In genomic region chr7:105010538-105011523, GRCh38 we compare ENCODE assay signal across 8 cellular contexts. TPM values are rescaled to one million over a fixed set of nuclear protein-coding genes. Genes with fewer than 3 reads are reported as not detected.
DNase-seq lines count a peak whose midpoint lies in the region; FAIRE-seq and TF ChIP-seq lines count a peak whose summit lies in the region.

No MANE protein-coding gene starts in this region.

- H3K9me3 ChIP-seq in DOHH2 (ENCODE audit: control insufficient read depth, insufficient read depth, low read length), result no peaks in the 10 kb centered on the region
- no peaks in the 10 kb centered on the region for H3K9me3 ChIP-seq in OCI-LY1 (ENCODE audit: low read length)
- no peaks in the 10 kb centered on the region for H3K9me3 ChIP-seq in H1 (ENCODE audit: insufficient read depth in 2 of 2, low read depth in 1 of 2, low read length in 1 of 2)

- H4K91ac ChIP-seq in H1 (replicated peaks; ENCODE audit: insufficient read length, low read length), result no peak overlapping the region

- no peaks in the 10 kb centered on the region for H3K9me3 Mint-ChIP-seq in nephron

- H3K4me3 ChIP-seq in DOHH2 (ENCODE audit: low read length), result peak overlapping the region; percentile 84
- peak overlapping the region; percentile 94 for H3K4me3 ChIP-seq in OCI-LY1 (ENCODE audit: low read depth, low read length, poor library complexity, severe bottlenecking)
- peak overlapping the region; percentile 89 to 99 (median 97); a peak in 7 of 8 replicates for H3K4me3 ChIP-seq in H1 (ENCODE audit: extremely low read depth in 1 of 4, insufficient read depth in 2 of 4, low read depth in 3 of 4, low read length in 4 of 4)

- peak overlapping the region; percentile 77 for H3K4me2 ChIP-seq in DOHH2 (ENCODE audit: low read length)
- peak overlapping the region; percentile 86 for H3K4me2 ChIP-seq in OCI-LY1 (ENCODE audit: low read length)
- H3K4me2 ChIP-seq in H1 (ENCODE audit: insufficient read depth in 1 of 2, low read depth in 2 of 2, low read length in 2 of 2), result peak overlapping the region; percentile 49 to 68

- H3K23ac ChIP-seq in H1 (ENCODE audit: insufficient read length), result no peak overlapping the region

- H3K23me2 ChIP-seq in H1 (ENCODE audit: low read depth, low read length), result peaks cover 5% of the 10 kb centered on the region; the same call in 1 of the 2 replicates

- peaks cover 32% of the 10 kb centered on the region for H3K4me1 Mint-ChIP-seq in nephron

- no peak overlapping the region for H3K14ac ChIP-seq in H1 (ENCODE audit: insufficient read length)

- no peak for TF ChIP-seq RAD21 in H1 (IDR thresholded peaks at IDR 0.05 in 1 of 2, conservative IDR thresholded peaks at IDR 0.05 in 1 of 2; ENCODE audit: low read depth in 2 of 2, low read length in 2 of 2)

- TF ChIP-seq EP300 in H1 (IDR thresholded peaks at IDR 0.05; ENCODE audit: borderline replicate concordance in 1 of 2, low read depth in 2 of 2, low read length in 2 of 2), result no peak

- 42% methylated on average over 7 of the region's 7 CpGs; no CpG with 5 or more reads in 1 of the 2 experiments for WGBS in H1 (ENCODE audit: extremely low coverage in 1 of 2, insufficient coverage in 1 of 2, insufficient read length in 1 of 2, insufficient replicate concordance in 2 of 2, low coverage in 1 of 2, low lambda C conversion rate in 2 of 2, missing lambda C conversion rate in 1 of 2), 2 experiments

- H3K27me3 ChIP-seq in DOHH2 (ENCODE audit: control insufficient read depth, low read length) (no peaks in the 10 kb centered on the region), OCI-LY1 (ENCODE audit: insufficient read depth, low read length) (no peaks in the 10 kb centered on the region), H1 (replicated peaks in 1 of 4; ENCODE audit: control insufficient read depth in 3 of 4, extremely low read depth in 1 of 4, insufficient read depth in 3 of 4, low read length in 3 of 4) (no peaks in the 10 kb centered on the region)

- no peak overlapping the region for H2BK12ac ChIP-seq in H1 (ENCODE audit: low read depth, low read length)

- H3K36me3 Mint-ChIP-seq in nephron (ENCODE audit: low read depth), result peaks cover 18% of the 10 kb centered on the region

- H4K8ac ChIP-seq in H1 (ENCODE audit: extremely low read depth, insufficient read depth, low read length), result no peak overlapping the region

- H2BK5ac ChIP-seq in H1 (ENCODE audit: low read depth, low read length), result no peak overlapping the region

- H3K36me3 ChIP-seq in DOHH2 (ENCODE audit: control insufficient read depth, low read length), result peaks cover 89% of the 10 kb centered on the region
- peaks cover 77% of the 10 kb centered on the region for H3K36me3 ChIP-seq in OCI-LY1 (ENCODE audit: insufficient read depth, low read length)
- peaks cover 0 to 16% (median 0%) of the 10 kb centered on the region in 4 experiments; a peak in 1 of 8 replicates for H3K36me3 ChIP-seq in H1 (ENCODE audit: control insufficient read depth in 2 of 4, insufficient read depth in 4 of 4, low read length in 3 of 4)

- H3K27ac ChIP-seq in DOHH2 (ENCODE audit: low read depth, low read length) (peak overlapping the region; percentile 88), OCI-LY1 (ENCODE audit: low read depth, low read length, poor library complexity, severe bottlenecking) (peak overlapping the region; percentile 98), H1 (ENCODE audit: low read depth, low read length) (no peak overlapping the region)

- no peak overlapping the region for H3K4ac ChIP-seq in H1 (replicated peaks; ENCODE audit: insufficient read length, low read depth, low read length)

- no peak overlapping the region for H2AK5ac ChIP-seq in H1 (ENCODE audit: low read depth, low read length)

- H3K18ac ChIP-seq in H1 (ENCODE audit: extremely low read depth, low read length), result no peak overlapping the region

- H3K9me2 ChIP-seq in DOHH2 (replicated peaks; ENCODE audit: control insufficient read depth, low read length), result no peaks in the 10 kb centered on the region
- no peaks in the 10 kb centered on the region for H3K9me2 ChIP-seq in OCI-LY1 (ENCODE audit: low read depth, low read length)

- no peak for DNase-seq in H1 (ENCODE audit: low read depth in 1 of 2, low spot score in 2 of 2)
- no peak for DNase-seq in NCI-H1092 treated with DMSO at 0.1 percent for 48 hours (lab: John Stamatoyannopoulos, UW)
- no peak for DNase-seq in frontal cortex (ENCODE audit: low spot score in 2 of 2)
- DNase-seq in NCI-H1694 treated with DMSO at 0.1 percent for 48 hours (lab: John Stamatoyannopoulos, UW), result no peak
- DNase-seq in HuH-7 (ENCODE audit: low spot score), result no peak

- H4K5ac ChIP-seq in H1 (ENCODE audit: insufficient read length, low read depth, low read length), result no peak overlapping the region

- no peak overlapping the region for H3K56ac ChIP-seq in H1 (replicated peaks; ENCODE audit: insufficient read length, low read depth, low read length)

- peak in 1 of 2 experiments; percentile 14; a peak in 1 of 3 replicates for TF ChIP-seq POLR2A in H1 (IDR thresholded peaks at IDR 0.05; ENCODE audit: control extremely low read depth in 1 of 2, low read depth in 2 of 2, low read length in 2 of 2)

- peaks cover 27% of the 10 kb centered on the region for H3K79me2 ChIP-seq in DOHH2 (ENCODE audit: control insufficient read depth, low read length)
- H3K79me2 ChIP-seq in OCI-LY1 (ENCODE audit: insufficient read depth, low read length), result peaks cover 17% of the 10 kb centered on the region
- peaks cover 18 to 60% of the 10 kb centered on the region in 2 experiments for H3K79me2 ChIP-seq in H1 (ENCODE audit: control insufficient read depth in 1 of 2, insufficient read depth in 2 of 2, low read length in 2 of 2)

- H3K27ac Mint-ChIP-seq in nephron, result peak overlapping the region; percentile 100

- peak overlapping the region; percentile 93 to 99 (median 98) for H3K4me3 Mint-ChIP-seq in nephron

- H3F3A ChIP-seq in DOHH2 (ENCODE audit: control insufficient read depth, insufficient read depth) (no peaks in the 10 kb centered on the region), OCI-LY1 (ENCODE audit: insufficient read depth, low read length) (no peaks in the 10 kb centered on the region)

- H2BK120ac ChIP-seq in H1 (replicated peaks; ENCODE audit: low read depth, low read length), result no peak overlapping the region

- H2BK15ac ChIP-seq in H1 (ENCODE audit: low read length), result no peak overlapping the region

- H3K9ac ChIP-seq in OCI-LY1 (ENCODE audit: low read length), result peak overlapping the region; percentile 97
- H3K9ac ChIP-seq in H1 (replicated peaks in 1 of 4; ENCODE audit: extremely low read depth in 1 of 4, low read depth in 3 of 4, low read length in 3 of 4), result peak overlapping the region; percentile 43 to 100 (median 67)

- no peak overlapping the region for H2AFZ ChIP-seq in OCI-LY1 (ENCODE audit: low read length)
- H2AFZ ChIP-seq in H1 (ENCODE audit: low read length), result no peak overlapping the region

- H4K20me1 ChIP-seq in DOHH2 (ENCODE audit: control insufficient read depth, insufficient read depth, low read depth, low read length), result peaks cover 43% of the 10 kb centered on the region
- peaks cover 8% of the 10 kb centered on the region for H4K20me1 ChIP-seq in OCI-LY1 (ENCODE audit: insufficient read depth, low read length)
- peaks cover 12 to 21% of the 10 kb centered on the region in 2 experiments for H4K20me1 ChIP-seq in H1 (replicated peaks in 1 of 2; ENCODE audit: control insufficient read depth in 1 of 2, insufficient read depth in 2 of 2, low read length in 2 of 2)

- H2BK20ac ChIP-seq in H1 (ENCODE audit: low read length), result no peak overlapping the region

- TF ChIP-seq CTCF in DOHH2 (IDR thresholded peaks at IDR 0.05; ENCODE audit: low read depth, low read length, poor library complexity, severe bottlenecking), result no peak
- no peak for TF ChIP-seq CTCF in OCI-LY1 (IDR thresholded peaks at IDR 0.05; ENCODE audit: low read length)
- TF ChIP-seq CTCF in H1 (IDR thresholded peaks at IDR 0.05; ENCODE audit: control extremely low read depth in 1 of 3, insufficient read depth in 1 of 3, low read depth in 1 of 3, low read length in 3 of 3), result no peak
- no peak for TF ChIP-seq CTCF in nephron (IDR thresholded peaks at IDR 0.05; ENCODE audit: unreplicated experiment in 3 of 3)

- CTCF ChIA-PET in H1 (lab: Charles Lee; ENCODE audit: partially characterized antibody), result interaction anchor here (0.7 to 5.2 kb wide), 4 partner anchors 26 to 30 kb away, joined by 3 to 27 read pairs (median 4); no protein-coding TSS in a partner anchor

- FAIRE-seq in H1 (lab: Jason Lieb, UNC) (no peak), frontal cortex (lab: Jason Lieb, UNC) (no peak)

- POLR2A ChIA-PET in H1 (lab: Charles Lee; ENCODE audit: partially characterized antibody), result interaction anchor here (0.6 to 8.5 kb wide), 13 partner anchors 8 to 55 kb away, joined by 3 to 118 read pairs (median 4); no protein-coding TSS in a partner anchor

- no peaks in the 10 kb centered on the region for H3K79me1 ChIP-seq in H1 (ENCODE audit: low read depth, low read length)

- peaks cover 51% of the 10 kb centered on the region for H3K4me1 ChIP-seq in DOHH2 (ENCODE audit: control insufficient read depth, low read length)
- H3K4me1 ChIP-seq in OCI-LY1 (ENCODE audit: insufficient read depth, low read length, severe bottlenecking), result peaks cover 56% of the 10 kb centered on the region
- peaks cover 0 to 4% (median 1%) of the 10 kb centered on the region in 4 experiments; a peak in 3 of 7 replicates for H3K4me1 ChIP-seq in H1 (replicated peaks in 1 of 4; ENCODE audit: control insufficient read depth in 3 of 4, insufficient read depth in 4 of 4, low read length in 3 of 4)

- peaks cover 3% of the 10 kb centered on the region for H3K27me3 Mint-ChIP-seq in nephron (ENCODE audit: low read depth)

TF ChIP-seq in H1, 55 proteins besides CTCF, POLR2A, EP300 and RAD21 (continues in another document):
- TF ChIP-seq SIN3A (conservative IDR thresholded peaks at IDR 0.05 in 1 of 2, IDR thresholded peaks at IDR 0.05 in 1 of 2; ENCODE audit: low read depth in 1 of 2, low read length in 2 of 2) (no peak), CHD1 (IDR thresholded peaks at IDR 0.05; ENCODE audit: low read depth, low read length) (no peak; the same call in 1 of the 2 replicates), SP2 (IDR thresholded peaks at IDR 0.05; ENCODE audit: low read length) (no peak), GABPA (IDR thresholded peaks at IDR 0.05; ENCODE audit: borderline replicate concordance, insufficient read depth, low read length) (no peak), ASH2L (IDR thresholded peaks at IDR 0.05; ENCODE audit: low read length) (no peak)

RNA-seq across cellular contexts. Expression of gene KMT2E, which starts 3.2 kb away (rescaled TPM):
- total RNA-seq in H1 (2021; fragmentation: NEBNext Ultra II Directional; extraction: Animal tissue kit (Norgen Biotek cat#: 25700)), result 43.8 and 45.0 TPM in 2 replicates
- polyA plus RNA-seq in H1 (2011; rRNA removed), result 10.9 and 12.5 TPM in 2 replicates
- polyA plus RNA-seq in H1 (2011; cell fraction: cytosol; rRNA removed), result 10.3 TPM
- polyA plus RNA-seq in H1 (2011; cell fraction: nucleus; rRNA removed), result 29.9 TPM
- 29.3 to 30.8 TPM (median 30.3 TPM) in 4 replicates for polyA plus RNA-seq in H1 (2012, experiment 1 of 2)
- 1.4 TPM for polyA plus RNA-seq in H1 (2012, experiment 2 of 2)
- 23.6 TPM for polyA plus RNA-seq in H1 (2013, experiment 1 of 2)
- polyA plus RNA-seq in H1 (2013, experiment 2 of 2), result 21.7 TPM
- 60.3 and 78.3 TPM in 2 replicates for polyA minus RNA-seq in H1 (2011; rRNA and poly(A)+ RNA removed)
- polyA minus RNA-seq in H1 (2011; cell fraction: cytosol; rRNA and poly(A)+ RNA removed), result 24.1 TPM
- polyA minus RNA-seq in H1 (2011; cell fraction: nucleus; rRNA and poly(A)+ RNA removed), result 127 TPM
- total RNA-seq in frontal cortex, result 217 TPM
